25 cellular contexts compared by ENCODE assay signal in genomic region chr4:168390041-168390440, GRCh38.
"Had no signal": no experiment of that assay in that cellular context is flagged by ENCODE, and none has a peak within 500 bp of the region (broad histone marks: within the 10 kb centered on the region; RNA-seq: fewer than 3 reads in every experiment).

No MANE protein-coding gene starts in this region.

- H3K27me3 ChIP-seq: breast epithelium, esophagus squamous epithelium, neutrophil, right lobe of liver had no signal

- ATAC-seq: activated CD8-positive, alpha-beta memory T cell treated with anti-CD3 and anti-CD28 coated beads, Interleukin-2, amount 10 ng/mL, durations not matched to agents 7 days and 5 days; activated CD8-positive, alpha-beta T cell treated with anti-CD3 and anti-CD28 coated beads, Interleukin-2, amount 10 ng/mL, durations not matched to agents 7 days and 5 days; left lobe of liver; lower lobe of right lung; natural killer cell treated with Interleukin-12 subunit alpha and Interleukin-12 subunit beta and Interleukin-15 and Interleukin-18, amount 100 ng/mL, for 72 hours; right lobe of liver; stimulated activated naive CD8-positive, alpha-beta T cell treated with anti-CD3 and anti-CD28 coated beads, Interleukin-15, Interleukin-2, amounts not matched to agents 100 U/mL and 50 U/mL, for 24 hours had no signal

- H3K4me1 ChIP-seq: breast epithelium, lower lobe of right lung, right lobe of liver had no signal

- H3K27ac ChIP-seq: breast epithelium, lower lobe of right lung, neutrophil, right lobe of liver, thoracic aorta had no signal

- H3K4me1 Mint-ChIP-seq: activated B cell treated with CpG ODN at 0.5 μM for 24 hours; activated CD8-positive, alpha-beta memory T cell treated with anti-CD3 and anti-CD28 coated beads, Interleukin-2, amount 10 ng/mL, durations not matched to agents 7 days and 5 days; activated naive CD4-positive, alpha-beta T cell treated with anti-CD3 and anti-CD28 coated beads, Interleukin-2, amount 10 ng/mL, durations not matched to agents 7 days and 5 days had no signal

- H3K4me3 ChIP-seq: breast epithelium, esophagus squamous epithelium, lower lobe of right lung, right lobe of liver, thoracic aorta had no signal

- H3K9me3 Mint-ChIP-seq: activated B cell treated with CpG ODN at 0.5 μM for 24 hours; activated naive CD4-positive, alpha-beta T cell treated with anti-CD3 and anti-CD28 coated beads, Interleukin-2, amount 10 ng/mL, durations not matched to agents 7 days and 5 days; activated T-helper 1 cell treated with anti-CD3 and anti-CD28 coated beads, Interleukin-12 subunit alpha, Interleukin-12 subunit beta, Interleukin-2, Interleukin-4 antibody, amounts not matched to agents 30 ng/mL and 10 ng/mL and 1 ng/mL, durations not matched to agents 14 hours and 24 hours and 36 hours; endodermal cell; natural killer cell treated with Interleukin-12 subunit alpha and Interleukin-12 subunit beta and Interleukin-15 and Interleukin-18, amount 100 ng/mL, for 72 hours had no signal

- H3K36me3 ChIP-seq: breast epithelium had no signal

- DNase-seq: activated B cell treated with CpG ODN at 0.5 μM for 24 hours; activated CD4-positive, alpha-beta T cell treated with anti-CD3 and anti-CD28 coated beads, Interleukin-2, amount 50 U/mL, for 1 hour; activated CD8-positive, alpha-beta memory T cell treated with anti-CD3 and anti-CD28 coated beads, Interleukin-2, amount 10 ng/mL, durations not matched to agents 7 days and 5 days; activated CD8-positive, alpha-beta T cell treated with anti-CD3 and anti-CD28 coated beads, Interleukin-2, amount 10 ng/mL, durations not matched to agents 7 days and 5 days; activated effector memory CD4-positive, alpha-beta T cell treated with anti-CD3 and anti-CD28 coated beads, Interleukin-2, amount 50 U/mL, for 16 hours; activated naive CD4-positive, alpha-beta T cell treated with anti-CD3 and anti-CD28 coated beads, Interleukin-2, amount 10 ng/mL, durations not matched to agents 7 days and 5 days; activated T-cell treated with anti-CD3 and anti-CD28 coated beads for 4 hours; central memory CD4-positive, alpha-beta T cell; endodermal cell; esophagus squamous epithelium; kidney glomerular epithelial cell; lower lobe of right lung; mesendoderm; right lobe of liver; stimulated activated CD4-positive, alpha-beta T cell treated with anti-CD3 and anti-CD28 coated beads, Interleukin-12 subunit alpha, Interleukin-12 subunit beta, amount 100 ng/mL, for 4 hours; stimulated activated CD4-positive, alpha-beta T cell treated with anti-CD3 and anti-CD28 coated beads, Interleukin-4, amount 100 ng/mL, for 1 hour; stimulated activated naive CD8-positive, alpha-beta T cell treated with anti-CD3 and anti-CD28 coated beads, Interleukin-15, Interleukin-2, amounts not matched to agents 100 U/mL and 50 U/mL, for 24 hours; T-helper 2 cell; trophoblast cell had no signal

- H3K27me3 Mint-ChIP-seq: activated B cell treated with CpG ODN at 0.5 μM for 24 hours; activated CD8-positive, alpha-beta memory T cell treated with anti-CD3 and anti-CD28 coated beads, Interleukin-2, amount 10 ng/mL, durations not matched to agents 7 days and 5 days; activated naive CD4-positive, alpha-beta T cell treated with anti-CD3 and anti-CD28 coated beads, Interleukin-2, amount 10 ng/mL, durations not matched to agents 7 days and 5 days; natural killer cell treated with Interleukin-12 subunit alpha and Interleukin-12 subunit beta and Interleukin-15 and Interleukin-18, amount 100 ng/mL, for 72 hours had no signal

- H3K9me3 ChIP-seq: breast epithelium, esophagus squamous epithelium, lower lobe of right lung, neutrophil, right lobe of liver, thoracic aorta had no signal

- H3K4me3 Mint-ChIP-seq: activated B cell treated with CpG ODN at 0.5 μM for 24 hours; activated CD8-positive, alpha-beta memory T cell treated with anti-CD3 and anti-CD28 coated beads, Interleukin-2, amount 10 ng/mL, durations not matched to agents 7 days and 5 days; activated CD8-positive, alpha-beta T cell treated with anti-CD3 and anti-CD28 coated beads, Interleukin-2, amount 10 ng/mL, durations not matched to agents 7 days and 5 days; activated naive CD4-positive, alpha-beta T cell treated with anti-CD3 and anti-CD28 coated beads, Interleukin-2, amount 10 ng/mL, durations not matched to agents 7 days and 5 days; activated T-helper 1 cell treated with anti-CD3 and anti-CD28 coated beads, Interleukin-12 subunit alpha, Interleukin-12 subunit beta, Interleukin-2, Interleukin-4 antibody, amounts not matched to agents 30 ng/mL and 10 ng/mL and 1 ng/mL, durations not matched to agents 14 hours and 24 hours and 36 hours; endodermal cell; natural killer cell treated with Interleukin-12 subunit alpha and Interleukin-12 subunit beta and Interleukin-15 and Interleukin-18, amount 100 ng/mL, for 72 hours had no signal

- H3K27ac Mint-ChIP-seq: activated B cell treated with CpG ODN at 0.5 μM for 24 hours; activated CD8-positive, alpha-beta memory T cell treated with anti-CD3 and anti-CD28 coated beads, Interleukin-2, amount 10 ng/mL, durations not matched to agents 7 days and 5 days; activated CD8-positive, alpha-beta T cell treated with anti-CD3 and anti-CD28 coated beads, Interleukin-2, amount 10 ng/mL, durations not matched to agents 7 days and 5 days; activated naive CD4-positive, alpha-beta T cell treated with anti-CD3 and anti-CD28 coated beads, Interleukin-2, amount 10 ng/mL, durations not matched to agents 7 days and 5 days; activated T-helper 1 cell treated with anti-CD3 and anti-CD28 coated beads, Interleukin-12 subunit alpha, Interleukin-12 subunit beta, Interleukin-2, Interleukin-4 antibody, amounts not matched to agents 30 ng/mL and 10 ng/mL and 1 ng/mL, durations not matched to agents 14 hours and 24 hours and 36 hours; endodermal cell; natural killer cell treated with Interleukin-12 subunit alpha and Interleukin-12 subunit beta and Interleukin-15 and Interleukin-18, amount 100 ng/mL, for 72 hours had no signal
